Comparison of ENCODE assay signal across 14 cellular contexts in genomic region chr5:158050401-158050800, GRCh38.
"Had no signal": no experiment of that assay in that cellular context is flagged by ENCODE, and none has a peak within 500 bp of the region (broad histone marks: within the 10 kb centered on the region; RNA-seq: fewer than 3 reads in every experiment).

No MANE protein-coding gene starts in this region.

- H3K36me3 ChIP-seq: colonic mucosa, right atrium auricular region, stomach, thoracic aorta had no signal

- H3K27ac ChIP-seq: colonic mucosa, right atrium auricular region, stomach, thoracic aorta had no signal

- H3K4me3 ChIP-seq: colonic mucosa, right atrium auricular region, stomach, thoracic aorta had no signal

- H3K4me1 ChIP-seq: colonic mucosa, right atrium auricular region had no signal

- H3K27me3 ChIP-seq: colonic mucosa, right atrium auricular region had no signal

- DNase-seq: activated CD4-positive, alpha-beta memory T cell treated with anti-CD3 and anti-CD28 coated beads, Interleukin-2, amount 10 ng/mL, durations not matched to agents 7 days and 5 days; activated gamma-delta T cell treated with Interleukin-2 at 50 U/mL for 16 hours; activated naive CD8-positive, alpha-beta T cell treated with anti-CD3 and anti-CD28 coated beads for 36 hours; activated T-cell treated with anti-CD3 and anti-CD28 coated beads, Interleukin-2, amount 50 U/mL, for 48 hours; aorta; colonic mucosa; effector CD4-positive, alpha-beta T cell; naive B cell; posterior cingulate gyrus; small intestine; stomach; T-helper 9 cell had no signal

- H3K9me3 ChIP-seq: colonic mucosa, right atrium auricular region, stomach, thoracic aorta had no signal
